1 cellular context compared by ENCODE assay signal in genomic region chr10:86545097-86545496, GRCh38.
TF ChIP-seq lines count a peak whose summit lies in the region.

No MANE protein-coding gene starts in this region.

TF ChIP-seq in SK-N-SH treated with all-trans-retinoic acid at 6 μM for 48 hours, 23 proteins besides CTCF, POLR2A, EP300 and RAD21 (continued from another document):
- TF ChIP-seq CSRNP3 (CRISPR knock-in tag; IDR thresholded peaks at IDR 0.05) (no peak), TCF4 (CRISPR knock-in tag; IDR thresholded peaks at IDR 0.05; ENCODE audit: borderline replicate concordance) (no peak), CSDC2 (CRISPR knock-in tag; IDR thresholded peaks at IDR 0.05) (no peak), TOX (CRISPR knock-in tag; IDR thresholded peaks at IDR 0.05; ENCODE audit: borderline replicate concordance) (no peak)
TF ChIP-seq in SK-N-SH treated with all-trans-retinoic acid at 6 μM for 48 hours: peak in this region for 0.
